In genomic region chr7:135557455-135558336, GRCh38 we compare ENCODE assay signal across 8 cellular contexts. TPM values are rescaled to one million over a fixed set of nuclear protein-coding genes. Genes with fewer than 3 reads are reported as not detected.
DNase-seq lines count a peak whose midpoint lies in the region; ATAC-seq and TF ChIP-seq lines count a peak whose summit lies in the region.

NUP205 (plus strand) TSS chr7:135557917; CDS start chr7:135557945, 28 bp downstream.

- peak; percentile 76 for ATAC-seq in GM19023 (IDR thresholded peaks at IDR 0.05; ENCODE audit: unreplicated experiment)
- peak; percentile 68 for ATAC-seq in HG03196 (IDR thresholded peaks at IDR 0.05; ENCODE audit: unreplicated experiment)

- no peak for TF ChIP-seq CTCF in kidney epithelial cell (IDR thresholded peaks at IDR 0.05; ENCODE audit: insufficient read depth, low read length, poor library complexity, severe bottlenecking)

- DNase-seq in AG20443 (ENCODE audit: low spot score) = peak; percentile 91
- DNase-seq in NCI-H226 = peak; percentile 30
- peak; percentile 55 for DNase-seq in activated CD4-positive, CD25-positive, alpha-beta regulatory T cell treated with anti-CD3 and anti-CD28 coated beads, Interleukin-2, amount 50 U/mL, for 16 hours (ENCODE audit: low read depth, low spot score)
- peak; percentile 89 for DNase-seq in cerebellar cortex (ENCODE audit: low spot score)
- DNase-seq in kidney epithelial cell (ENCODE audit: low read depth) = peak; percentile 50
- DNase-seq in stimulated activated CD4-positive, alpha-beta T cell treated with anti-CD3 and anti-CD28 coated beads, Interleukin-15, amount 100 ng/mL, for 24 hours = peak; percentile 79

- peak within 1 kb of the TSS; percentile 73 for H3K4me3 ChIP-seq in kidney epithelial cell (ENCODE audit: low read depth, low read length)

- no peaks in the 10 kb centered on the region for H3K36me3 ChIP-seq in kidney epithelial cell (ENCODE audit: control insufficient read depth, insufficient read depth, low read length)

- no peaks in the 10 kb centered on the region for H3K27me3 ChIP-seq in kidney epithelial cell (ENCODE audit: control insufficient read depth, insufficient read depth, low read length)

RNA-seq across cellular contexts. Expression of gene NUP205, which starts in this region (rescaled TPM):
- 58.1 and 64.0 TPM in 2 replicates for total RNA-seq in kidney epithelial cell

Comparison
In these comparisons a context has a peak if more than half of its experiments do, and no peak if none do; other contexts are left out.
1. Peak in every context shown above with its lines: DNase-seq, ATAC-seq and H3K4me3 ChIP-seq.
2. DNase-seq: peak in every context shown above with its lines; median percentile 91 in AG20443; 89 in cerebellar cortex; 79 in stimulated activated CD4-positive, alpha-beta T cell treated with anti-CD3 and anti-CD28 coated beads, Interleukin-15, amount 100 ng/mL, for 24 hours; 55 in activated CD4-positive, CD25-positive, alpha-beta regulatory T cell treated with anti-CD3 and anti-CD28 coated beads, Interleukin-2, amount 50 U/mL, for 16 hours; 50 in kidney epithelial cell; 30 in NCI-H226.